In genomic region chr16:27538508-27538907, GRCh38 we compare ENCODE assay signal across 23 cellular contexts. TPM values are rescaled to one million over a fixed set of nuclear protein-coding genes. Genes with fewer than 3 reads are reported as not detected.
DNase-seq lines count a peak whose midpoint lies in the region; ATAC-seq, FAIRE-seq and TF ChIP-seq lines count a peak whose summit lies in the region.
"Had no signal": no experiment of that assay in that cellular context is flagged by ENCODE, and none has a peak within 500 bp of the region (broad histone marks: within the 10 kb centered on the region; RNA-seq: fewer than 3 reads in every experiment).

No MANE protein-coding gene starts in this region.

- no peak for ATAC-seq in Right ventricle myocardium inferior
- peak; percentile 44 for ATAC-seq in upper lobe of right lung
- ATAC-seq: gastroesophageal sphincter had no signal

- H3K4me2 ChIP-seq in SK-N-SH, result no peak overlapping the region

- intact Hi-C loops in left ventricle myocardium inferior (cut with micrococcal nuclease) (no loop called here), Right ventricle myocardium inferior (cut with DNase I) (no loop called here), adrenal gland (cut with DNase I) (loop anchor here in 1 of 2 donors (10.0 kb wide), 1 partner anchor 54 kb away; no protein-coding TSS in a partner anchor), upper lobe of right lung (cut with DNase I) (no loop called here), colonic mucosa (cut with DNase I) (no loop called here)

- FAIRE-seq in HTR-8/SVneo (lab: Jason Lieb, UNC), result no peak
- FAIRE-seq: TTC549 had no signal

- H3K4me3 ChIP-seq in left ventricle myocardium inferior (no peak overlapping the region), adrenal gland (no peak overlapping the region), upper lobe of right lung (no peak overlapping the region), SK-N-SH (ENCODE audit: low read depth in 2 of 2, low read length in 1 of 2) (no peak overlapping the region), colonic mucosa (no peak overlapping the region)
- H3K4me3 ChIP-seq: coronary artery, gastroesophageal sphincter, thyroid gland had no signal

- H3K9ac ChIP-seq in SK-N-SH, result no peak overlapping the region
- no peak overlapping the region for H3K9ac ChIP-seq in colonic mucosa (ENCODE audit: low read depth in 2 of 2, low read length in 2 of 2)

- TF ChIP-seq CTCF in left ventricle myocardium inferior (IDR thresholded peaks at IDR 0.05; ENCODE audit: borderline replicate concordance) (no peak), adrenal gland (IDR thresholded peaks at IDR 0.05) (no peak), upper lobe of right lung (IDR thresholded peaks at IDR 0.05) (no peak), SK-N-SH (IDR thresholded peaks at IDR 0.05) (no peak), colonic mucosa (IDR thresholded peaks at IDR 0.05) (no peak)

- peak overlapping the region; percentile 17 for H3K27ac ChIP-seq in left ventricle myocardium inferior (replicated peaks)
- H3K27ac ChIP-seq in adrenal gland, result no peak overlapping the region
- H3K27ac ChIP-seq in upper lobe of right lung, result no peak overlapping the region
- no peak overlapping the region for H3K27ac ChIP-seq in SK-N-SH (ENCODE audit: low read depth in 2 of 2, low read length in 1 of 2)
- no peak overlapping the region for H3K27ac ChIP-seq in colonic mucosa
- H3K27ac ChIP-seq: C4-2B, coronary artery, gastroesophageal sphincter, thyroid gland had no signal

- TF ChIP-seq RAD21 in SK-N-SH (IDR thresholded peaks at IDR 0.05; ENCODE audit: low read length), result no peak

- no peak for TF ChIP-seq EP300 in SK-N-SH (IDR thresholded peaks at IDR 0.05; ENCODE audit: borderline replicate concordance in 1 of 2, low read depth in 1 of 2, low read length in 1 of 2)

- no peak for TF ChIP-seq POLR2A in adrenal gland (IDR thresholded peaks at IDR 0.05)

- CTCF ChIA-PET in SK-N-SH (lab: Yijun Ruan, JAX), result interaction anchor here (0.9 kb wide), 1 partner anchor 64 kb away, joined by 4 read pairs; no protein-coding TSS in a partner anchor

- WGBS in adrenal gland, 4 donors, result 60 to 68% (median 64%) methylated on average over 5 of the region's 5 CpGs
- WGBS in SK-N-SH (ENCODE audit: low lambda C conversion rate), result 92% methylated on average over 5 of the region's 5 CpGs

- H3K4me1 ChIP-seq in left ventricle myocardium inferior, result peaks cover 20% of the 10 kb centered on the region
- H3K4me1 ChIP-seq in adrenal gland (replicated peaks in 1 of 2), result no peaks in the 10 kb centered on the region
- no peaks in the 10 kb centered on the region for H3K4me1 ChIP-seq in upper lobe of right lung
- no peaks in the 10 kb centered on the region for H3K4me1 ChIP-seq in SK-N-SH (ENCODE audit: control insufficient read depth in 1 of 2, insufficient read depth in 2 of 2, low read depth in 1 of 2, low read length in 1 of 2)
- H3K4me1 ChIP-seq in colonic mucosa, result no peaks in the 10 kb centered on the region
- H3K4me1 ChIP-seq: gastroesophageal sphincter had no signal

- H3K27me3 ChIP-seq in left ventricle myocardium inferior (ENCODE audit: low read depth) (no peaks in the 10 kb centered on the region), adrenal gland (no peaks in the 10 kb centered on the region), upper lobe of right lung (no peaks in the 10 kb centered on the region), SK-N-SH (ENCODE audit: insufficient read depth) (no peaks in the 10 kb centered on the region), colonic mucosa (no peaks in the 10 kb centered on the region)
- H3K27me3 ChIP-seq: gastroesophageal sphincter, thyroid gland had no signal

- peaks cover 7% of the 10 kb centered on the region; the same call in 1 of the 2 replicates for H3K79me2 ChIP-seq in SK-N-SH (ENCODE audit: insufficient read depth)

- no peak overlapping the region for H2AFZ ChIP-seq in SK-N-SH (ENCODE audit: low read depth)

- H4K20me1 ChIP-seq in SK-N-SH (ENCODE audit: insufficient read depth), result no peaks in the 10 kb centered on the region

- H3K9me3 ChIP-seq in left ventricle myocardium inferior (replicated peaks), result no peaks in the 10 kb centered on the region
- H3K9me3 ChIP-seq in adrenal gland (replicated peaks in 1 of 3), result no peaks in the 10 kb centered on the region
- no peaks in the 10 kb centered on the region for H3K9me3 ChIP-seq in upper lobe of right lung
- H3K9me3 ChIP-seq in SK-N-SH, result no peaks in the 10 kb centered on the region
- no peaks in the 10 kb centered on the region for H3K9me3 ChIP-seq in colonic mucosa
- H3K9me3 ChIP-seq: gastroesophageal sphincter, thyroid gland had no signal

- DNase-seq in left ventricle myocardium inferior, result no peak
- DNase-seq in Right ventricle myocardium inferior (ENCODE audit: missing footprints), result no peak
- peak in 4 of 7 donors; percentile 18 to 66 (median 28) for DNase-seq in adrenal gland
- peak; percentile 22 for DNase-seq in iPS-NIHi7 (ENCODE audit: extremely low spot score)
- no peak for DNase-seq in upper lobe of right lung
- no peak for DNase-seq in HTR-8/SVneo (ENCODE audit: insufficient read length, low spot score)
- DNase-seq in SK-N-SH, result no peak
- no peak for DNase-seq in colonic mucosa
- DNase-seq: activated CD4-positive, alpha-beta T cell treated with anti-CD3 and anti-CD28 coated beads for 48 hours; endodermal cell; H7; kidney glomerular epithelial cell; NCI-H1694; NCI-H524; retina; SIG-M5; stimulated activated CD4-positive, alpha-beta T cell treated with anti-CD3 and anti-CD28 coated beads, Interleukin-12 subunit alpha, Interleukin-12 subunit beta, amount 100 ng/mL, for 4 hours; stimulated activated CD4-positive, alpha-beta T cell treated with anti-CD3 and anti-CD28 coated beads, Interleukin-4, amount 100 ng/mL, for 4 hours; thyroid gland had no signal

- POLR2A ChIA-PET in SK-N-SH (lab: Yijun Ruan, JAX), result no interaction called here

- H3K36me3 ChIP-seq in left ventricle myocardium inferior (peaks cover 96% of the 10 kb centered on the region), adrenal gland (replicated peaks in 1 of 2) (peaks cover 0 to 95% of the 10 kb centered on the region in 2 donors), upper lobe of right lung (peaks cover 97% of the 10 kb centered on the region), SK-N-SH (replicated peaks in 1 of 2; ENCODE audit: control insufficient read depth in 1 of 2, insufficient read depth in 2 of 2, low read length in 1 of 2) (peaks cover 64 to 85% of the 10 kb centered on the region in 2 experiments), colonic mucosa (no peaks in the 10 kb centered on the region)

- H3K9me2 ChIP-seq in SK-N-SH, result no peaks in the 10 kb centered on the region

- H3F3A ChIP-seq in SK-N-SH (replicated peaks; ENCODE audit: insufficient read depth), result no peaks in the 10 kb centered on the region

TF ChIP-seq in SK-N-SH, 30 proteins besides CTCF, POLR2A, EP300 and RAD21 (continues in another document):
- no peak for TF ChIP-seq TEAD4 (IDR thresholded peaks at IDR 0.05; ENCODE audit: borderline replicate concordance, insufficient read depth)
- no peak for TF ChIP-seq TCF12 (IDR thresholded peaks at IDR 0.05)
- TF ChIP-seq ZBTB33 (IDR thresholded peaks at IDR 0.05; ENCODE audit: borderline replicate concordance, low read depth), result no peak
- no peak for TF ChIP-seq POLR2AphosphoS5 (IDR thresholded peaks at IDR 0.05; ENCODE audit: low read depth, low read length)
- TF ChIP-seq JUND (IDR thresholded peaks at IDR 0.05), result no peak
- no peak for TF ChIP-seq NFIC (IDR thresholded peaks at IDR 0.05; ENCODE audit: borderline replicate concordance)
- TF ChIP-seq RFX5 (IDR thresholded peaks at IDR 0.05; ENCODE audit: low read length), result no peak
- no peak for TF ChIP-seq RCOR1 (IDR thresholded peaks at IDR 0.05; ENCODE audit: low read length)
- no peak for TF ChIP-seq SMC3 (IDR thresholded peaks at IDR 0.05; ENCODE audit: low read depth, low read length)
- TF ChIP-seq IRF3 (IDR thresholded peaks at IDR 0.05; ENCODE audit: low read depth, low read length), result no peak

RNA-seq across cellular contexts. Expression of gene GTF3C1, which starts 11.2 kb away (rescaled TPM):
- total RNA-seq in left ventricle myocardium inferior, result 46.9 TPM
- total RNA-seq in Right ventricle myocardium inferior, result 45.1 TPM
- total RNA-seq in adrenal gland, result 100 to 1,000 TPM in 2 of 8 donors, 10 to 100 TPM in 6; 65.4 to 105 (median 84.3) TPM
- polyA plus RNA-seq in adrenal gland, result 100 to 1,000 TPM in 2 of 3 donors, 10 to 100 TPM in 1; 51.0 to 225 (median 130) TPM
- 55.0 TPM for total RNA-seq in upper lobe of right lung
- 30.1 and 47.2 TPM in 2 replicates for polyA plus RNA-seq in SK-N-SH (2012; rRNA removed)
- 21.3 and 28.8 TPM in 2 replicates for polyA plus RNA-seq in SK-N-SH (2012; cell fraction: cytosol; rRNA removed)
- 84.5 and 107 TPM in 2 replicates for polyA plus RNA-seq in SK-N-SH (2012; cell fraction: nucleus; rRNA removed)
- 10 to 100 TPM; 40.1 to 67.8 TPM for total RNA-seq in colonic mucosa

RNA-seq across cellular contexts. Expression of gene KATNIP, which starts 11.4 kb away (rescaled TPM):
- total RNA-seq in left ventricle myocardium inferior (12.0 TPM), Right ventricle myocardium inferior (8.0 TPM), adrenal gland (10 to 100 TPM; 13.2 to 80.4 (median 17.9) TPM), upper lobe of right lung (23.8 TPM), colonic mucosa (10 to 100 TPM; 23.6 to 34.1 TPM)
- polyA plus RNA-seq in adrenal gland (10 to 100 TPM in 2 of 3 donors, 1 to 10 TPM in 1; 9.1 to 17.6 (median 10.3) TPM), SK-N-SH (2012; rRNA removed) (25.5 and 28.6 TPM in 2 replicates)
- polyA plus RNA-seq in SK-N-SH (2012; cell fraction: cytosol; rRNA removed), result 8.9 and 9.8 TPM in 2 replicates
- polyA plus RNA-seq in SK-N-SH (2012; cell fraction: nucleus; rRNA removed), result 87.5 and 111 TPM in 2 replicates

Comparison
In these comparisons a context has a peak if more than half of its experiments do, and no peak if none do; other contexts are left out.
1. DNase-seq: peak in adrenal gland (4 of 7) and iPS-NIHi7 (single experiment); none in left ventricle myocardium inferior (single experiment), Right ventricle myocardium inferior (single experiment), upper lobe of right lung (single experiment), HTR-8/SVneo (single experiment), SK-N-SH (single experiment) and colonic mucosa (single experiment).